Comparison of ENCODE assay signal across 21 cellular contexts in genomic region chr4:10183462-10183861, GRCh38.
DNase-seq lines count a peak whose midpoint lies in the region; ATAC-seq and TF ChIP-seq lines count a peak whose summit lies in the region.
"Had no signal": no experiment of that assay in that cellular context is flagged by ENCODE, and none has a peak within 500 bp of the region (broad histone marks: within the 10 kb centered on the region; RNA-seq: fewer than 3 reads in every experiment).

No MANE protein-coding gene starts in this region.

- no peaks in the 10 kb centered on the region for H3K36me3 ChIP-seq in CD8-positive, alpha-beta memory T cell (ENCODE audit: insufficient read depth, low read length)

- H3K27ac ChIP-seq in CD8-positive, alpha-beta memory T cell (ENCODE audit: low read depth, low read length): peak overlapping the region; percentile 86
- H3K27ac ChIP-seq: C4-2B had no signal

- no peak overlapping the region for H3K4me3 ChIP-seq in CD8-positive, alpha-beta memory T cell (ENCODE audit: low read length)

- H3K4me3 Mint-ChIP-seq in CD8-positive, alpha-beta memory T cell: no peak overlapping the region
- H3K4me3 Mint-ChIP-seq in T-helper 1 cell treated with Interleukin-12 subunit alpha and Interleukin-12 subunit beta and Interleukin-4 antibody, amounts not matched to agents 30 μg/mL and 1 μg/mL, for 36 hours: peak overlapping the region; percentile 24
- H3K4me3 Mint-ChIP-seq in natural killer cell: peak overlapping the region; percentile 43
- H3K4me3 Mint-ChIP-seq: memory B cell, nephron had no signal

- intact Hi-C loops in natural killer cell (cut with micrococcal nuclease): no loop called here

- CTCF ChIA-PET in CD8-positive, alpha-beta memory T cell (lab: Charles Lee): no interaction called here

- POLR2A ChIA-PET in CD8-positive, alpha-beta memory T cell (lab: Charles Lee): no interaction called here

- H3K36me3 Mint-ChIP-seq in CD8-positive, alpha-beta memory T cell: peaks cover 0 to 4% (median 0%) of the 10 kb centered on the region in 3 donors
- H3K36me3 Mint-ChIP-seq in T-helper 1 cell treated with Interleukin-12 subunit alpha and Interleukin-12 subunit beta and Interleukin-4 antibody, amounts not matched to agents 30 μg/mL and 1 μg/mL, for 36 hours (ENCODE audit: low read depth): peaks cover 26% of the 10 kb centered on the region
- H3K36me3 Mint-ChIP-seq in natural killer cell: no peaks in the 10 kb centered on the region
- H3K36me3 Mint-ChIP-seq: memory B cell had no signal

- no peaks in the 10 kb centered on the region for H3K27me3 ChIP-seq in CD8-positive, alpha-beta memory T cell (ENCODE audit: insufficient read depth, low read length, poor library complexity, severe bottlenecking)

- peak overlapping the region in 2 of 8 donors; percentile 40 to 48 for H3K27ac Mint-ChIP-seq in CD8-positive, alpha-beta memory T cell
- peak overlapping the region; percentile 64 for H3K27ac Mint-ChIP-seq in T-helper 1 cell treated with Interleukin-12 subunit alpha and Interleukin-12 subunit beta and Interleukin-4 antibody, amounts not matched to agents 30 μg/mL and 1 μg/mL, for 36 hours
- peak overlapping the region; percentile 24 to 44 for H3K27ac Mint-ChIP-seq in natural killer cell
- H3K27ac Mint-ChIP-seq: memory B cell, nephron, progenitor cell of endocrine pancreas had no signal

- H3K4me1 ChIP-seq in CD8-positive, alpha-beta memory T cell (ENCODE audit: insufficient read depth, low read length): peaks cover 16% of the 10 kb centered on the region

- peaks cover 2 to 5% of the 10 kb centered on the region in 2 donors for H3K27me3 Mint-ChIP-seq in CD8-positive, alpha-beta memory T cell
- no peaks in the 10 kb centered on the region for H3K27me3 Mint-ChIP-seq in T-helper 1 cell treated with Interleukin-12 subunit alpha and Interleukin-12 subunit beta and Interleukin-4 antibody, amounts not matched to agents 30 μg/mL and 1 μg/mL, for 36 hours (ENCODE audit: low read depth)
- H3K27me3 Mint-ChIP-seq in natural killer cell (ENCODE audit: low read depth in 2 of 2): no peaks in the 10 kb centered on the region
- H3K27me3 Mint-ChIP-seq: progenitor cell of endocrine pancreas had no signal

- ATAC-seq in natural killer cell: peak; percentile 54 to 73 (median 63)
- ATAC-seq in HG03432 (IDR thresholded peaks at IDR 0.05; ENCODE audit: unreplicated experiment): no peak

- no peak for TF ChIP-seq CTCF in natural killer cell (IDR thresholded peaks at IDR 0.05)

- DNase-seq in SKM-1 (lab: John Stamatoyannopoulos, UW; ENCODE audit: unreplicated experiment) (peak; percentile 12), SKM-1 treated with dmso at 0.1 percent for 144 hours (lab: John Stamatoyannopoulos, UW; ENCODE audit: unreplicated experiment) (no peak), natural killer cell (no peak), T1000 (lab: John Stamatoyannopoulos, UW) (no peak), OCI-M2 (lab: John Stamatoyannopoulos, UW; ENCODE audit: unreplicated experiment) (no peak)
- no peak for DNase-seq in CD8-positive, alpha-beta memory T cell
- DNase-seq: anterior cingulate cortex; caudate nucleus; DMS 273 treated with DMSO at 0.1 percent for 48 hours; GDM1; kidney glomerular epithelial cell; NCI-H1694; NCI-H2227 treated with DMSO at 0.1 percent for 48 hours; RPMI8226; stimulated activated CD4-positive, alpha-beta T cell treated with anti-CD3 and anti-CD28 coated beads, Interleukin-2, amount 100 ng/mL, for 48 hours had no signal

- no peaks in the 10 kb centered on the region for H3K9me3 ChIP-seq in CD8-positive, alpha-beta memory T cell (ENCODE audit: low read length)

- no peaks in the 10 kb centered on the region for H3K9me3 Mint-ChIP-seq in CD8-positive, alpha-beta memory T cell
- H3K9me3 Mint-ChIP-seq in T-helper 1 cell treated with Interleukin-12 subunit alpha and Interleukin-12 subunit beta and Interleukin-4 antibody, amounts not matched to agents 30 μg/mL and 1 μg/mL, for 36 hours: peaks cover 26% of the 10 kb centered on the region
- H3K9me3 Mint-ChIP-seq in natural killer cell: peaks cover 0 to 3% of the 10 kb centered on the region in 2 donors
- H3K9me3 Mint-ChIP-seq: nephron had no signal

- peaks cover 16 to 32% (median 22%) of the 10 kb centered on the region in 3 donors for H3K4me1 Mint-ChIP-seq in CD8-positive, alpha-beta memory T cell
- H3K4me1 Mint-ChIP-seq in T-helper 1 cell treated with Interleukin-12 subunit alpha and Interleukin-12 subunit beta and Interleukin-4 antibody, amounts not matched to agents 30 μg/mL and 1 μg/mL, for 36 hours (ENCODE audit: low read depth): peaks cover 41% of the 10 kb centered on the region
- H3K4me1 Mint-ChIP-seq in natural killer cell: peaks cover 37 to 44% of the 10 kb centered on the region in 2 donors

Comparison
In these comparisons a context has a peak if more than half of its experiments do, and no peak if none do; other contexts are left out.
1. H3K4me3 Mint-ChIP-seq: peak in T-helper 1 cell treated with Interleukin-12 subunit alpha and Interleukin-12 subunit beta and Interleukin-4 antibody, amounts not matched to agents 30 μg/mL and 1 μg/mL, for 36 hours (single experiment) and natural killer cell (single experiment); none in CD8-positive, alpha-beta memory T cell (0 of 7).